In genomic region chr13:31012285-31013024, GRCh38 we compare ENCODE assay signal across 9 cellular contexts.
DNase-seq lines count a peak whose midpoint lies in the region; ATAC-seq and TF ChIP-seq lines count a peak whose summit lies in the region.
"Had no signal": no experiment of that assay in that cellular context is flagged by ENCODE, and none has a peak within 500 bp of the region (broad histone marks: within the 10 kb centered on the region; RNA-seq: fewer than 3 reads in every experiment).

No MANE protein-coding gene starts in this region.

- H3K27me3 ChIP-seq in OCI-LY3 (ENCODE audit: low read depth, low read length) = peaks cover 83% of the 10 kb centered on the region

- H3K27me3 Mint-ChIP-seq in activated CD4-positive, alpha-beta memory T cell treated with anti-CD3 and anti-CD28 coated beads, Interleukin-2, amount 10 ng/mL, durations not matched to agents 7 days and 5 days = peaks cover 33% of the 10 kb centered on the region

- TF ChIP-seq CTCF in AG04449 (IDR thresholded peaks at IDR 0.05; ENCODE audit: insufficient read depth, low read length, missing control alignments) (peak; percentile 52), OCI-LY3 (IDR thresholded peaks at IDR 0.05; ENCODE audit: low read depth, low read length) (peak; percentile 57), fibroblast of villous mesenchyme (IDR thresholded peaks at IDR 0.05; ENCODE audit: insufficient read depth, low read depth, low read length) (peak; percentile 62)

- no peaks in the 10 kb centered on the region for H3K36me3 Mint-ChIP-seq in stimulated activated effector memory CD8-positive, alpha-beta T cell treated with anti-CD3 and anti-CD28 coated beads, Interleukin-12 subunit alpha, Interleukin-12 subunit beta, amount 100 ng/mL, for 72 hours
- no peaks in the 10 kb centered on the region for H3K36me3 Mint-ChIP-seq in activated CD4-positive, alpha-beta memory T cell treated with anti-CD3 and anti-CD28 coated beads, Interleukin-2, amount 10 ng/mL, durations not matched to agents 7 days and 5 days (ENCODE audit: low read depth)
- H3K36me3 Mint-ChIP-seq: naive B cell had no signal

- no peak for DNase-seq in AG04449 (ENCODE audit: low read depth, low spot score)
- peak; percentile 54 for DNase-seq in fibroblast of villous mesenchyme (ENCODE audit: low read depth)
- DNase-seq in stimulated activated effector memory CD8-positive, alpha-beta T cell treated with anti-CD3 and anti-CD28 coated beads, Interleukin-12 subunit alpha, Interleukin-12 subunit beta, amount 100 ng/mL, for 72 hours (ENCODE audit: low spot score in 2 of 2) = no peak
- no peak for DNase-seq in ecto neural progenitor cell (ENCODE audit: low spot score)
- no peak for DNase-seq in activated CD4-positive, alpha-beta memory T cell treated with anti-CD3 and anti-CD28 coated beads, Interleukin-2, amount 10 ng/mL, durations not matched to agents 7 days and 5 days
- DNase-seq: naive B cell had no signal

- H3K36me3 ChIP-seq in OCI-LY3 (replicated peaks; ENCODE audit: low read depth, low read length) = no peaks in the 10 kb centered on the region

- H3K4me3 Mint-ChIP-seq in stimulated activated effector memory CD8-positive, alpha-beta T cell treated with anti-CD3 and anti-CD28 coated beads, Interleukin-12 subunit alpha, Interleukin-12 subunit beta, amount 100 ng/mL, for 72 hours = no peak overlapping the region
- no peak overlapping the region for H3K4me3 Mint-ChIP-seq in activated CD4-positive, alpha-beta memory T cell treated with anti-CD3 and anti-CD28 coated beads, Interleukin-2, amount 10 ng/mL, durations not matched to agents 7 days and 5 days
- H3K4me3 Mint-ChIP-seq: naive B cell had no signal

- H3K4me3 ChIP-seq in AG04449 (ENCODE audit: low read depth, low read length) = no peak overlapping the region
- no peak overlapping the region for H3K4me3 ChIP-seq in OCI-LY3 (ENCODE audit: low read length)
- H3K4me3 ChIP-seq in fibroblast of villous mesenchyme (ENCODE audit: low read depth, low read length) = no peak overlapping the region

- no peak overlapping the region for H3K27ac Mint-ChIP-seq in stimulated activated effector memory CD8-positive, alpha-beta T cell treated with anti-CD3 and anti-CD28 coated beads, Interleukin-12 subunit alpha, Interleukin-12 subunit beta, amount 100 ng/mL, for 72 hours
- no peak overlapping the region for H3K27ac Mint-ChIP-seq in activated CD4-positive, alpha-beta memory T cell treated with anti-CD3 and anti-CD28 coated beads, Interleukin-2, amount 10 ng/mL, durations not matched to agents 7 days and 5 days
- H3K27ac Mint-ChIP-seq: naive B cell had no signal

- ATAC-seq in GM19043 (IDR thresholded peaks at IDR 0.05; ENCODE audit: low read depth, unreplicated experiment) (peak; percentile 55), HG03139 (IDR thresholded peaks at IDR 0.05; ENCODE audit: unreplicated experiment) (no peak)
- ATAC-seq in stimulated activated effector memory CD8-positive, alpha-beta T cell treated with anti-CD3 and anti-CD28 coated beads, Interleukin-12 subunit alpha, Interleukin-12 subunit beta, amount 100 ng/mL, for 72 hours = no peak

- POLR2A ChIA-PET in AG04449 (lab: Yijun Ruan, JAX) = no interaction called here
- POLR2A ChIA-PET in activated CD4-positive, alpha-beta memory T cell treated with anti-CD3 and anti-CD28 coated beads, Interleukin-2, amount 10 ng/mL, durations not matched to agents 7 days and 5 days (lab: Charles Lee) = no interaction called here

- H3K4me2 ChIP-seq in OCI-LY3 (ENCODE audit: low read length) = no peak overlapping the region

- no peak overlapping the region for H3K9ac ChIP-seq in OCI-LY3 (ENCODE audit: low read length)

- no peak overlapping the region for H3K27ac ChIP-seq in OCI-LY3 (ENCODE audit: low read length)

- H3K9me3 ChIP-seq in OCI-LY3 (ENCODE audit: insufficient read depth, low read length) = no peaks in the 10 kb centered on the region

- no peaks in the 10 kb centered on the region for H3K9me3 Mint-ChIP-seq in stimulated activated effector memory CD8-positive, alpha-beta T cell treated with anti-CD3 and anti-CD28 coated beads, Interleukin-12 subunit alpha, Interleukin-12 subunit beta, amount 100 ng/mL, for 72 hours
- no peaks in the 10 kb centered on the region for H3K9me3 Mint-ChIP-seq in activated CD4-positive, alpha-beta memory T cell treated with anti-CD3 and anti-CD28 coated beads, Interleukin-2, amount 10 ng/mL, durations not matched to agents 7 days and 5 days

- no peaks in the 10 kb centered on the region for H3K79me2 ChIP-seq in OCI-LY3 (ENCODE audit: low read length)

- H4K20me1 ChIP-seq in OCI-LY3 (ENCODE audit: insufficient read depth, low read length) = no peaks in the 10 kb centered on the region

- peaks cover 12% of the 10 kb centered on the region for H3K4me1 Mint-ChIP-seq in stimulated activated effector memory CD8-positive, alpha-beta T cell treated with anti-CD3 and anti-CD28 coated beads, Interleukin-12 subunit alpha, Interleukin-12 subunit beta, amount 100 ng/mL, for 72 hours
- peaks cover 10% of the 10 kb centered on the region for H3K4me1 Mint-ChIP-seq in activated CD4-positive, alpha-beta memory T cell treated with anti-CD3 and anti-CD28 coated beads, Interleukin-2, amount 10 ng/mL, durations not matched to agents 7 days and 5 days

- H2AFZ ChIP-seq in OCI-LY3 (ENCODE audit: low read depth, low read length) = no peak overlapping the region

- peaks cover 3% of the 10 kb centered on the region; the same call in 1 of the 2 replicates for H3K4me1 ChIP-seq in OCI-LY3 (ENCODE audit: low read length)

- CTCF ChIA-PET in AG04449 (lab: Yijun Ruan, JAX) = interaction anchor here (0.6 to 4.0 kb wide), 15 partner anchors 9 to 392 kb away, joined by 3 to 25 read pairs (median 4); no protein-coding TSS in a partner anchor
- CTCF ChIA-PET in activated CD4-positive, alpha-beta memory T cell treated with anti-CD3 and anti-CD28 coated beads, Interleukin-2, amount 10 ng/mL, durations not matched to agents 7 days and 5 days (lab: Charles Lee) = interaction anchor here (0.6 to 2.3 kb wide), 3 partner anchors 26 to 976 kb away, joined by 3 to 6 read pairs (median 3); no protein-coding TSS in a partner anchor
